8 cellular contexts compared by ENCODE assay signal in the genomic region with DNA sequence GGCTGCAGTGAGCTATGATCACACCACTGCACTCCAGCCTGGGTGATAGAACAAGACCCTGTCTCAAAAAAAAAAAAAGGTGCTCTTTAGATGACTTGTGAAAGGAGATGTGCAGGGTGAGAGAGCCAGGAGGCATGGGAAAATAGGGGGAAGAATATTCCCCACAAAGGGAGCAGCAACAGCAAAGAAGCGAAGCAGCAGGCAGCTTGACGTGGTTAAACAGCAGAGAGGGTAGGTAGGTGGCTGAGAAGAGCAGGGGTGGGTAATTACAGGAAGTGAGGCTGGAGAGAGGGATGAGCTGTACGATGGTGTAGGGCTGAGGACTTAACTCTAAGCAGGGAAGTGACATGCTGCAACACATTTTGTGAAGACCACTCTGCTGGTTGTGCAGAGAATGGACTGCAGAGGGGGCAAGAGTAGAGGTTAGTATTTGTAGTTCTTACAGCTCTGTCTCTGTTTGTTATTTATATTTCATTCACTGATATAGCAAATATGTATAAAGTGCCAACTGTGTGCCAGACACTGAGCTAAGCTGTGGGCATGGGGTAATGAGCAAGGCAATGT. TPM values are rescaled to one million over a fixed set of nuclear protein-coding genes. Genes with fewer than 3 reads are reported as not detected.
DNase-seq lines count a peak whose midpoint lies in the region; ATAC-seq and TF ChIP-seq lines count a peak whose summit lies in the region.

No MANE protein-coding gene starts in this region.

- TF ChIP-seq CTCF in Peyer's patch (IDR thresholded peaks at IDR 0.05) = peak in 4 of 6 experiments; percentile 3 to 37 (median 22)
- TF ChIP-seq CTCF in astrocyte of the cerebellum (IDR thresholded peaks at IDR 0.05; ENCODE audit: low read depth, low read length, missing control alignments) = peak; percentile 70
- TF ChIP-seq CTCF in suprapubic skin (IDR thresholded peaks at IDR 0.05) = no peak

- in situ Hi-C loops in astrocyte of the cerebellum (cut with HindIII; ENCODE audit: low sequenced_read_pairs) = no loop called here

- peak overlapping the region; percentile 77 for H3K27ac Mint-ChIP-seq in activated CD4-positive, alpha-beta T cell treated with anti-CD3 and anti-CD28 coated beads for 36 hours

- H3K27me3 ChIP-seq in Peyer's patch (no peaks in the 10 kb centered on the region), suprapubic skin (no peaks in the 10 kb centered on the region)

- H3K27me3 Mint-ChIP-seq in activated CD4-positive, alpha-beta T cell treated with anti-CD3 and anti-CD28 coated beads for 36 hours = no peaks in the 10 kb centered on the region

- H3K36me3 ChIP-seq in Peyer's patch = peaks cover 0 to 20% (median 0%) of the 10 kb centered on the region in 3 donors
- H3K36me3 ChIP-seq in suprapubic skin = peaks cover 10% of the 10 kb centered on the region

- peak; percentile 61 for DNase-seq in activated CD4-positive, alpha-beta T cell treated with anti-CD3 and anti-CD28 coated beads for 36 hours
- no peak for DNase-seq in activated CD4-positive, alpha-beta T cell treated with anti-CD3 and anti-CD28 coated beads for 1 hour
- DNase-seq in Peyer's patch (no peak), astrocyte of the cerebellum (ENCODE audit: low read depth) (peak; percentile 38), kidney glomerular epithelial cell (lab: John Stamatoyannopoulos, UW) (peak; percentile 12), suprapubic skin (ENCODE audit: low spot score in 2 of 2) (no peak), NCI-H187 (lab: John Stamatoyannopoulos, UW) (no peak)

- H3K36me3 Mint-ChIP-seq in activated CD4-positive, alpha-beta T cell treated with anti-CD3 and anti-CD28 coated beads for 36 hours (ENCODE audit: low read depth) = peaks cover 29% of the 10 kb centered on the region

- H3K4me1 ChIP-seq in Peyer's patch (peaks cover 0 to 18% (median 4%) of the 10 kb centered on the region in 4 donors), suprapubic skin (peaks cover 19% of the 10 kb centered on the region)

- 45% methylated on average over 3 of the region's 3 CpGs for WGBS in suprapubic skin

- H3K4me3 ChIP-seq in Peyer's patch = peak overlapping the region in 2 of 4 donors; percentile 64 to 98
- H3K4me3 ChIP-seq in astrocyte of the cerebellum (ENCODE audit: low read depth, low read length) = no peak overlapping the region
- H3K4me3 ChIP-seq in suprapubic skin = peak overlapping the region; percentile 87

- H3K4me1 Mint-ChIP-seq in activated CD4-positive, alpha-beta T cell treated with anti-CD3 and anti-CD28 coated beads for 36 hours = peaks cover 39% of the 10 kb centered on the region

- H3K9me3 ChIP-seq in Peyer's patch (no peaks in the 10 kb centered on the region), suprapubic skin (no peaks in the 10 kb centered on the region)

- CTCF ChIA-PET in activated CD4-positive, alpha-beta T cell treated with anti-CD3 and anti-CD28 coated beads for 36 hours (lab: Charles Lee) = interaction anchor here (0.5 to 4.5 kb wide), 11 partner anchors 10 to 300 kb away, joined by 3 to 47 read pairs (median 4); a partner anchor contains a TSS

- H3K27ac ChIP-seq in Peyer's patch = no peak overlapping the region
- no peak overlapping the region for H3K27ac ChIP-seq in suprapubic skin

- intact Hi-C loops in activated CD4-positive, alpha-beta T cell treated with anti-CD3 and anti-CD28 coated beads for 36 hours (cut with DNase I, micrococcal nuclease) = loop anchor here (1.0 to 5.0 kb wide), 5 partner anchors 85 to 615 kb away; a partner anchor contains a TSS

- H3K4me3 Mint-ChIP-seq in activated CD4-positive, alpha-beta T cell treated with anti-CD3 and anti-CD28 coated beads for 36 hours = peak overlapping the region; percentile 87

- H3K9me3 Mint-ChIP-seq in activated CD4-positive, alpha-beta T cell treated with anti-CD3 and anti-CD28 coated beads for 36 hours (ENCODE audit: low read depth) = no peaks in the 10 kb centered on the region

- ATAC-seq in activated CD4-positive, alpha-beta T cell treated with anti-CD3 and anti-CD28 coated beads for 36 hours = peak; percentile 43
- peak; percentile 37 for ATAC-seq in HG02981 (IDR thresholded peaks at IDR 0.05; ENCODE audit: unreplicated experiment)

- TF ChIP-seq POLR2A in Peyer's patch (IDR thresholded peaks at IDR 0.05) (no peak), suprapubic skin (IDR thresholded peaks at IDR 0.05) (no peak)

- POLR2A ChIA-PET in activated CD4-positive, alpha-beta T cell treated with anti-CD3 and anti-CD28 coated beads for 36 hours (lab: Charles Lee) = interaction anchor here (0.8 to 1.4 kb wide), 2 partner anchors 42 to 130 kb away, joined by 6 to 9 read pairs; a partner anchor contains a TSS

- TF ChIP-seq EP300 in suprapubic skin (IDR thresholded peaks at IDR 0.05) = no peak

RNA-seq across cellular contexts. Expression of a gene that starts 1.6 kb away (rescaled TPM):
- total RNA-seq in activated CD4-positive, alpha-beta T cell treated with anti-CD3 and anti-CD28 coated beads for 36 hours = 10 to 100 TPM; 22.2 to 28.7 TPM
- 10 to 100 TPM; 22.4 to 39.7 (median 29.6) TPM for total RNA-seq in Peyer's patch
- total RNA-seq in suprapubic skin = 10 to 100 TPM; 12.4 to 19.3 (median 18.5) TPM

RNA-seq across cellular contexts. Expression of a gene that starts 42.3 kb away (rescaled TPM):
- 10 to 100 TPM; 19.3 to 22.8 TPM for total RNA-seq in activated CD4-positive, alpha-beta T cell treated with anti-CD3 and anti-CD28 coated beads for 36 hours
- total RNA-seq in Peyer's patch (10 to 100 TPM; 12.4 to 25.6 (median 15.1) TPM), suprapubic skin (10 to 100 TPM; 13.5 to 24.6 (median 16.5) TPM)

Comparison
In these comparisons a context has a peak if more than half of its experiments do, and no peak if none do; other contexts are left out.
1. DNase-seq: peak in activated CD4-positive, alpha-beta T cell treated with anti-CD3 and anti-CD28 coated beads for 36 hours (single experiment), astrocyte of the cerebellum (single experiment) and kidney glomerular epithelial cell (single experiment); none in activated CD4-positive, alpha-beta T cell treated with anti-CD3 and anti-CD28 coated beads for 1 hour (single experiment), Peyer's patch (0 of 3), suprapubic skin (0 of 2) and NCI-H187 (0 of 2).
2. CTCF ChIP-seq: peak in Peyer's patch (4 of 6) and astrocyte of the cerebellum (single experiment); none in suprapubic skin (0 of 2).